In genomic region chrX:1119275-1119674, GRCh38 we compare ENCODE assay signal across 9 cellular contexts.
"Had no signal": no experiment of that assay in that cellular context is flagged by ENCODE, and none has a peak within 500 bp of the region (broad histone marks: within the 10 kb centered on the region; RNA-seq: fewer than 3 reads in every experiment).

No MANE protein-coding gene starts in this region.

- DNase-seq: H9, HCEC 1CT, KG1 had no signal

- FAIRE-seq: H1, H54, HepG2 had no signal

- H3K27me3 Mint-ChIP-seq: IgD-negative memory B cell had no signal

- H2AFZ ChIP-seq: GM23338 had no signal

- H3K4me1 Mint-ChIP-seq: GM23338 had no signal

- H3K4me2 ChIP-seq: GM23338 had no signal

- ATAC-seq: GM23338 had no signal

- H3K27ac Mint-ChIP-seq: GM23338, IgD-negative memory B cell had no signal

- H3K27ac ChIP-seq: HL-60 had no signal

- H3K4me3 Mint-ChIP-seq: GM23338, H9 had no signal

- H3K4me3 ChIP-seq: GM23338 had no signal
